In genomic region chr15:57873564-57874209, GRCh38 we compare ENCODE assay signal across 23 cellular contexts.
DNase-seq lines count a peak whose midpoint lies in the region; ATAC-seq and TF ChIP-seq lines count a peak whose summit lies in the region.
"Had no signal": no experiment of that assay in that cellular context is flagged by ENCODE, and none has a peak within 500 bp of the region (broad histone marks: within the 10 kb centered on the region; RNA-seq: fewer than 3 reads in every experiment).

No MANE protein-coding gene starts in this region.

- peaks cover 5 to 9% (median 5%) of the 10 kb centered on the region in 3 donors for H3K36me3 Mint-ChIP-seq in immature natural killer cell

- H3K4me3 Mint-ChIP-seq in immature natural killer cell = no peak overlapping the region
- H3K4me3 Mint-ChIP-seq: activated T-cell treated with anti-CD3 and anti-CD28 coated beads, Interleukin-2, amount 50 U/mL, for 72 hours; memory B cell; neural progenitor cell had no signal

- ATAC-seq in right lobe of liver = no peak
- ATAC-seq in GM21528 (IDR thresholded peaks at IDR 0.05; ENCODE audit: low FRiP score, unreplicated experiment) = no peak
- ATAC-seq: activated T-cell treated with anti-CD3 and anti-CD28 coated beads, Interleukin-2, amount 50 U/mL, for 72 hours had no signal

- H3K27ac Mint-ChIP-seq in immature natural killer cell = no peak overlapping the region
- H3K27ac Mint-ChIP-seq: activated T-cell treated with anti-CD3 and anti-CD28 coated beads, Interleukin-2, amount 50 U/mL, for 72 hours; memory B cell; neural progenitor cell had no signal

- peak; percentile 27 for DNase-seq in AG20443 (ENCODE audit: low spot score)
- peak; percentile 46 for DNase-seq in MG63
- DNase-seq in brain microvascular endothelial cell = peak; percentile 58
- DNase-seq in kidney tubule cell (ENCODE audit: low spot score) = peak; percentile 53
- no peak for DNase-seq in right lobe of liver
- DNase-seq in immature natural killer cell = no peak
- DNase-seq in KG1 (lab: John Stamatoyannopoulos, UW) = no peak
- DNase-seq: activated CD4-positive, alpha-beta T cell treated with anti-CD3 and anti-CD28 coated beads, Interleukin-2, amount 50 U/mL, for 4 hours; activated T-cell treated with anti-CD3 and anti-CD28 coated beads, Interleukin-2, amount 50 U/mL, for 72 hours; AML-193; Calu3; cortex of kidney; esophagus squamous epithelium; NCI-H1048; NCI-H2171; NK-92 treated with Interleukin-12 subunit alpha and Interleukin-12 subunit beta, amount 100 ng/mL, for 24 hours; SHP77 treated with DMSO at 0.1 percent for 48 hours; sigmoid colon; stimulated activated CD4-positive, alpha-beta T cell treated with anti-CD3 and anti-CD28 coated beads, Interleukin-4, amount 100 ng/mL, for 4 hours; tibial artery had no signal

- no peaks in the 10 kb centered on the region for H3K4me1 ChIP-seq in right lobe of liver
- H3K4me1 ChIP-seq: esophagus squamous epithelium, neural progenitor cell, sigmoid colon, tibial artery had no signal

- intact Hi-C loops in right lobe of liver (cut with DNase I) = no loop called here

- H3K36me3 ChIP-seq in MG63 (no peaks in the 10 kb centered on the region), brain microvascular endothelial cell (replicated peaks) (no peaks in the 10 kb centered on the region), right lobe of liver (no peaks in the 10 kb centered on the region)
- H3K36me3 ChIP-seq: esophagus squamous epithelium, neural progenitor cell, sigmoid colon, tibial artery had no signal

- TF ChIP-seq CTCF in brain microvascular endothelial cell (IDR thresholded peaks at IDR 0.05; ENCODE audit: low read depth, low read length, missing control alignments) (no peak), right lobe of liver (IDR thresholded peaks at IDR 0.05) (no peak)

- peaks cover 12 to 45% (median 26%) of the 10 kb centered on the region in 3 donors for H3K27me3 Mint-ChIP-seq in immature natural killer cell (ENCODE audit: low read depth in 3 of 3)

- H3K4me3 ChIP-seq in MG63 (no peak overlapping the region), brain microvascular endothelial cell (ENCODE audit: low read depth, low read length) (no peak overlapping the region), right lobe of liver (no peak overlapping the region)
- H3K4me3 ChIP-seq: esophagus squamous epithelium, neural progenitor cell, sigmoid colon, tibial artery had no signal

- in situ Hi-C loops in brain microvascular endothelial cell (cut with HindIII; ENCODE audit: low pct_ligation_motif_present, low sequenced_read_pairs) = no loop called here

- H3K9me3 Mint-ChIP-seq in immature natural killer cell = peaks cover 5 to 29% (median 12%) of the 10 kb centered on the region in 6 donors

- H3K9me3 ChIP-seq in MG63 (peaks cover 7% of the 10 kb centered on the region), right lobe of liver (no peaks in the 10 kb centered on the region)

- WGBS in right lobe of liver (ENCODE audit: insufficient coverage, low coverage, low lambda C conversion rate, missing lambda C conversion rate) = 45% methylated on average over 2 of the region's 2 CpGs

- TF ChIP-seq POLR2A in right lobe of liver (IDR thresholded peaks at IDR 0.05) = no peak

- no peaks in the 10 kb centered on the region for H3K27me3 ChIP-seq in MG63
- no peaks in the 10 kb centered on the region for H3K27me3 ChIP-seq in brain microvascular endothelial cell (replicated peaks)
- H3K27me3 ChIP-seq in right lobe of liver = no peaks in the 10 kb centered on the region
- H3K27me3 ChIP-seq: neural progenitor cell, sigmoid colon had no signal

- H3K27ac ChIP-seq in brain microvascular endothelial cell (peak overlapping the region; percentile 30), right lobe of liver (no peak overlapping the region)
- H3K27ac ChIP-seq: esophagus squamous epithelium, neural progenitor cell, sigmoid colon, tibial artery had no signal

- H3K4me1 Mint-ChIP-seq in immature natural killer cell = peaks cover 5 to 7% of the 10 kb centered on the region in 2 donors
- H3K4me1 Mint-ChIP-seq: memory B cell, neural progenitor cell had no signal

Comparison
In these comparisons a context has a peak if more than half of its experiments do, and no peak if none do; other contexts are left out.
1. DNase-seq: peak in AG20443 (single experiment), MG63 (single experiment), brain microvascular endothelial cell (single experiment) and kidney tubule cell (single experiment); none in right lobe of liver (0 of 3), immature natural killer cell (0 of 3) and KG1 (single experiment).